Comparison of ENCODE assay signal across 9 cellular contexts in the genomic region with DNA sequence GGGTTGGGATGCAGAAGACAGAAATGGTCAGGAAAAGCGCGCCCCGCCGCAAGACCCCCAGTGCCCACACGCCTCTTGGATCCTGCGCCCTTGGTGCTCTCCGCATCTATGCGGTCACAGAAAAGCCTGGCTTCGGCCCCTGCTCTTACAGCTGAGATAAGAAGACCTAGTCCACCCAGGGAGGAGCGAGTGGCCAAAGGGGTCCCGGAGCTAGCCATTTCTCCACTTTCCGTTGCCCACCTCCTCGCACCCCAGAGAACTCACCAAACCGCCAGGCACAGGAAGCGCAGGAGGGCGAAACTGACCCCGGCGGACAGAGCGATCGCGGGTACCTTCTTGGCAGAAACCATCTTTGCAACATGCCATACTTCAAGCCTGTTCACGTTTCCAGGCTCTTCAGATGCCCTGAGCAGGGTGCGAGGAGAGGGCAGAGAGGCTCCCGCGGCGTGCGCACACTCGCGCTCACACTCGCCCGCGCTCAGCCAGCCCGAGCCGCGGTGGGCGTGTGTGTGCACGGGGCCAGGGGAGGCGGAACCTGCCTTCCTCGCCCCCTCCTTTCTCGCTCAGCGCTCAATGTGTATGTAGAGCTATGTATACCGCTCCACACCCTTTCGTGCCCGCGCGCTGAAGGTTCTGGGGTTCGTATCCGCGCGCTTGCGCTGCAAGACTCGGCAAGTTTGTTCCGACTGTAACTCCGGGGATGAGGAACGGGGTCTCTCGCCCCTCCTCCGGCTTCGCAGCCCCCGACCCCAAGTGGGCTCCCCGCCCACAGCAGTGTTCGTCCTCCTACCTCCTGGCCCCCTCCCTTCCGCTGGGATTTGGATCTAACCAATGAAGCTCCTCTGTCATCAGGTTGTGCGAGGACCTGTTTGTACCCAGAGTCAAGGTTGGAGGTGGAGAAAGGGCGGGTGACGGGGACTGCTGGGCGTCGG. TPM values are rescaled to one million over a fixed set of nuclear protein-coding genes. Genes with fewer than 3 reads are reported as not detected.
DNase-seq lines count a peak whose midpoint lies in the region; ATAC-seq, FAIRE-seq and TF ChIP-seq lines count a peak whose summit lies in the region.
"Had no signal": no experiment of that assay in that cellular context is flagged by ENCODE, and none has a peak within 500 bp of the region (broad histone marks: within the 10 kb centered on the region; RNA-seq: fewer than 3 reads in every experiment).

A gene (minus strand): TSS at position 507 of the 932 bp plus-strand sequence. CDS start 157 bp downstream, at position 350.

- DNase-seq in CD4-positive, alpha-beta T cell: no peak
- peak; percentile 80 for DNase-seq in endodermal cell
- no peak for DNase-seq in natural killer cell
- no peak for DNase-seq in NCI-H128 (lab: John Stamatoyannopoulos, UW; ENCODE audit: unreplicated experiment)
- no peak for DNase-seq in NCI-H1105 treated with DMSO at 0.1 percent for 48 hours (lab: John Stamatoyannopoulos, UW)
- no peak for DNase-seq in T-helper 9 cell
- DNase-seq in D721Med (ENCODE audit: insufficient read length, low spot score): no peak

- peaks cover 48% of the 10 kb centered on the region for H3K27me3 ChIP-seq in CD4-positive, alpha-beta T cell (ENCODE audit: control insufficient read depth, insufficient read depth, low read length)
- peaks cover 69% of the 10 kb centered on the region for H3K27me3 ChIP-seq in endodermal cell (ENCODE audit: control insufficient read depth, insufficient read depth, low read length, poor library complexity, severe bottlenecking)

- H3K27ac ChIP-seq in CD4-positive, alpha-beta T cell (ENCODE audit: low read depth, low read length): no peak within 1 kb of the TSS
- no peak within 1 kb of the TSS for H3K27ac ChIP-seq in endodermal cell (ENCODE audit: low read depth, low read length)

- TF ChIP-seq CTCF in CD4-positive, alpha-beta T cell (IDR thresholded peaks at IDR 0.05): no peak
- TF ChIP-seq CTCF in endodermal cell (conservative IDR thresholded peaks at IDR 0.05): no peak
- TF ChIP-seq CTCF in natural killer cell (IDR thresholded peaks at IDR 0.05): no peak
- TF ChIP-seq CTCF in D721Med (IDR thresholded peaks at IDR 0.05; ENCODE audit: insufficient read depth, missing control alignments): no peak

- H3K4me1 Mint-ChIP-seq in CD4-positive, alpha-beta T cell (ENCODE audit: low read depth): peaks cover 8% of the 10 kb centered on the region
- peaks cover 0 to 5% (median 4%) of the 10 kb centered on the region in 3 donors for H3K4me1 Mint-ChIP-seq in IgD-negative memory B cell
- peaks cover 10% of the 10 kb centered on the region for H3K4me1 Mint-ChIP-seq in endodermal cell
- peaks cover 23 to 26% of the 10 kb centered on the region in 2 donors for H3K4me1 Mint-ChIP-seq in natural killer cell

- POLR2A ChIA-PET in CD4-positive, alpha-beta T cell (lab: Charles Lee): no interaction called here

- CTCF ChIA-PET in CD4-positive, alpha-beta T cell (lab: Charles Lee): no interaction called here

- no peak within 1 kb of the TSS for H3K9ac ChIP-seq in endodermal cell (ENCODE audit: extremely low read depth, low read length, poor library complexity, severe bottlenecking)

- no peaks in the 10 kb centered on the region for H3K4me1 ChIP-seq in endodermal cell (ENCODE audit: control insufficient read depth, insufficient read depth, low read length)

- H3K36me3 ChIP-seq in endodermal cell (ENCODE audit: control insufficient read depth, insufficient read depth, low read length): no peaks in the 10 kb centered on the region

- H3K4me3 Mint-ChIP-seq in CD4-positive, alpha-beta T cell: peak within 1 kb of the TSS; percentile 48
- H3K4me3 Mint-ChIP-seq in IgD-negative memory B cell (peak within 1 kb of the TSS in 3 of 4 donors; percentile 21 to 85 (median 68)), endodermal cell (peak within 1 kb of the TSS; percentile 62), natural killer cell (peak within 1 kb of the TSS; percentile 79)

- peak within 1 kb of the TSS; percentile 88 for H3K4me3 ChIP-seq in endodermal cell (ENCODE audit: low read length)

- no peaks in the 10 kb centered on the region for H3K36me3 Mint-ChIP-seq in CD4-positive, alpha-beta T cell (ENCODE audit: low read depth)
- no peaks in the 10 kb centered on the region for H3K36me3 Mint-ChIP-seq in IgD-negative memory B cell
- H3K36me3 Mint-ChIP-seq in endodermal cell (ENCODE audit: low read depth): no peaks in the 10 kb centered on the region
- H3K36me3 Mint-ChIP-seq in natural killer cell: no peaks in the 10 kb centered on the region

- H3K27me3 Mint-ChIP-seq in CD4-positive, alpha-beta T cell: peaks cover 59% of the 10 kb centered on the region
- peaks cover 36% of the 10 kb centered on the region for H3K27me3 Mint-ChIP-seq in IgD-negative memory B cell
- H3K27me3 Mint-ChIP-seq in endodermal cell (ENCODE audit: insufficient read depth): peaks cover 63% of the 10 kb centered on the region
- H3K27me3 Mint-ChIP-seq in natural killer cell (ENCODE audit: low read depth in 2 of 2): peaks cover 41 to 45% of the 10 kb centered on the region in 2 donors

- no peak within 1 kb of the TSS for H3K27ac Mint-ChIP-seq in CD4-positive, alpha-beta T cell
- H3K27ac Mint-ChIP-seq in IgD-negative memory B cell: no peak within 1 kb of the TSS
- H3K27ac Mint-ChIP-seq in endodermal cell: no peak within 1 kb of the TSS
- H3K27ac Mint-ChIP-seq in natural killer cell: no peak within 1 kb of the TSS

- H3K9me3 ChIP-seq in CD4-positive, alpha-beta T cell (ENCODE audit: control insufficient read depth, low read length): no peaks in the 10 kb centered on the region
- no peaks in the 10 kb centered on the region for H3K9me3 ChIP-seq in endodermal cell (ENCODE audit: control insufficient read depth, low read length)

- no peaks in the 10 kb centered on the region for H3K9me3 Mint-ChIP-seq in CD4-positive, alpha-beta T cell
- H3K9me3 Mint-ChIP-seq in IgD-negative memory B cell (peaks cover 0 to 4% (median 0%) of the 10 kb centered on the region in 3 donors), endodermal cell (no peaks in the 10 kb centered on the region), natural killer cell (no peaks in the 10 kb centered on the region)

- no peak for ATAC-seq in CD4-positive, alpha-beta T cell (ENCODE audit: poor library complexity)
- peak in 2 of 3 donors; percentile 33 to 35 for ATAC-seq in natural killer cell

- intact Hi-C loops in CD4-positive, alpha-beta T cell (cut with DNase I, micrococcal nuclease): no loop called here
- intact Hi-C loops in natural killer cell (cut with micrococcal nuclease): no loop called here

- 1 to 5% methylated on average over 12 to 67 of the region's 67 CpGs for WGBS in endodermal cell (ENCODE audit: insufficient coverage in 1 of 2, insufficient read length in 1 of 2), 2 experiments

- no peak for FAIRE-seq in D721Med (lab: Jason Lieb, UNC)

RNA-seq across cellular contexts. Expression of the gene that starts here (rescaled TPM):
- not detected for total RNA-seq in CD4-positive, alpha-beta T cell
- not detected for polyA plus RNA-seq in IgD-negative memory B cell
- total RNA-seq in endodermal cell: under 1 TPM in 1 of 2 donors, not detected in 1; 0.37 TPM
- polyA plus RNA-seq in endodermal cell (2013, experiment 1 of 2): 0.32 TPM
- polyA plus RNA-seq in endodermal cell (2013, experiment 2 of 2): 0.70 TPM
- total RNA-seq in natural killer cell: not detected
- total RNA-seq: pulmonary artery endothelial cell had no signal

Comparison
In these comparisons a context has a peak if more than half of its experiments do, and no peak if none do; other contexts are left out.
1. Peak in DNase-seq and H3K4me3 ChIP-seq in endodermal cell; RNA of the gene not detected or under 1 TPM.
2. Peak in ATAC-seq in natural killer cell; RNA of the gene not detected or under 1 TPM.